ENCODE assay signal across 1 cellular context in the genomic region with DNA sequence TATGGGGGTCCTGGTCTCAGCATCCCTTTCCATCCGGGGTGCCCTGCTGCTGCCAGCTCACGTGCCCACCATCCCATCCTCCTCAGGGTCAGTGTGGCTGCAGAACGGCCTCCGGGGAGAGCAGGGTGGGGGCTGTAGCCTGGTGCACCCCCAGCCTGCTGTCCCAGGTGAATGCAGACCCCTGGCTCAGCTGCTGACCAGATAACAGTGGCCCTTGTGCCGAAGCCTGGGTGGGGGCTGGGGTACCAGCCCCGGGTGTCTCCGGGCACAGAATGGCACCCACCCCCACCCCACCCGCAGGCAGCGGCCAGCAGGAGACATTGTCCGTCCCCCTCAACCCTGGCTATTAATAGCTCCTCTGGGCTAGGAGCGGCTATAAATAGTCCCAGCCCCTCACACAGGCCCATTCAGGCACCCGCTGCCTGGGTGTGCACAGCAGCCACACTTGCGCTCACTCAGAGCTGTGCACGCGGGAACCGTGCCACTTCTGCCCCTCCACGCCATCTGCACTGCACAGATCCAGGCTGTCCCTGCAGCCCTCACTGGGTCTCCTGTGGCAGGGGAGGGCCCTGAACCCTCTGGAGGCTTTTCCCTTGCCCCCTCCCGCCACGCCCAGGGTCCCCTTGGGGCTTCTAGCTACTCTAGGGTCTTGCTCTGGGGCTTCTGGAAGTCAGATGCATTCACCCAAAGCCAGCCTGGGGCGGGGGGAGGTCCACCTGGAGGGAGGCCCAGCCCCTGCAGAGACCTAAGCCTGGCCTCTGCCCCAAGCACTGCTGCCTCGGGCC.
TF ChIP-seq lines count a peak whose summit lies in the region.

No MANE protein-coding gene starts in this region.

TF ChIP-seq in SK-N-SH, 30 proteins besides CTCF, POLR2A, EP300 and RAD21 (continued from another document):
- TF ChIP-seq REST (IDR thresholded peaks at IDR 0.05; ENCODE audit: low read depth, low read length) (no peak), MAX (IDR thresholded peaks at IDR 0.05; ENCODE audit: low read depth) (no peak), ELF1 (IDR thresholded peaks at IDR 0.05) (no peak)
